In the genomic region with DNA sequence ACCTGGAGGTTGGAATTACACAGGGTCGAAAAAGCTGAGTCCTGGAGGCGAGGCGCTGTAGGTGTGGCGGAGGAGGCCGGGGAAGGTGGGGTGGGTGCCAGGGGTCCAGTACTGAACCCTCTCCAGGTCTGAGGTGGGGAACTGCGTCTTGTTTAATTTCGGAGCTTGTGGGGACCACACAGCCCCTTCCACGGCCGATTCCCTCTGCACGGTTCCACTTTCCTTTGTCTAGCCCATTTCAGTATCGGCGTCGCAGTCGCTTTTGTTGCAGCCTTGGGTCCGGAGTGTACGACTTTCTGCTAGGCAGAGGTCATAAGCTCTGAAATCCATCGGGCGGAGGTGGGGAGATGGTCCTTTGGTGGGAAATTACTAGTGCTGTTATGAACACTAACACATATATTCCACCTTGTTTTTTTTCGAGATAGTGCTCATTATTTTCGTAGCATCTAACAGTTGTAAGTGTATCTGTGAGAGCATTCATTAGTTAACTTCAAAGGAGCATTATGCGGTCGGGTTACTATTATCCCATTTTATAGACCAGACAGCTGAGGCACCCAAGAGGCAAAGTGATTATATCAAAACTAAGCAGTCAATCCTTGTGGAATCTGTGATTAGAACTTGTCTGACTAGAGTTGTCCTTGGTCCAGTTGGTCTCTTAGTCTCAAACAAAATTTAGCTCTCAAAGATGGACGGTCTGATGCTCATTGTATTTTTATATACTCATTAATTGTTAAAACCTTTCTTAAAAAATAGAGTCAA, we compare ENCODE assay signal across 8 cellular contexts. TPM values are rescaled to one million over a fixed set of nuclear protein-coding genes. Genes with fewer than 3 reads are reported as not detected.
DNase-seq lines count a peak whose midpoint lies in the region; ATAC-seq, FAIRE-seq and TF ChIP-seq lines count a peak whose summit lies in the region.

No MANE protein-coding gene starts in this region.

- H3K4me1 ChIP-seq in HUES64 (ENCODE audit: insufficient read depth, low read length): no peaks in the 10 kb centered on the region

- 17% methylated on average over 20 of the region's 23 CpGs for WGBS in HUES64

- CTCF ChIA-PET in BJ (lab: Yijun Ruan, JAX): interaction anchor here (0.8 to 3.1 kb wide), 3 partner anchors 15 to 19 kb away, joined by 3 to 14 read pairs (median 3); no protein-coding TSS in a partner anchor

- H3K36me3 Mint-ChIP-seq in naive B cell: peaks cover 4 to 8% of the 10 kb centered on the region in 2 donors

- no peak for FAIRE-seq in H54 (lab: Jason Lieb, UNC)

- no peaks in the 10 kb centered on the region for H3K9me3 ChIP-seq in HUES64 (ENCODE audit: insufficient read depth, low read depth, low read length)

- H3K27me3 ChIP-seq in BJ (ENCODE audit: control insufficient read depth, insufficient read depth, low read length) (peaks cover 3% of the 10 kb centered on the region), HUES64 (ENCODE audit: insufficient read depth, low read length) (peaks cover 45% of the 10 kb centered on the region)

- peak overlapping the region; percentile 84 for H3K9ac ChIP-seq in HUES64 (ENCODE audit: low read depth, low read length)

- TF ChIP-seq POLR2A in H54 (IDR thresholded peaks at IDR 0.05; ENCODE audit: low read depth, low read length): no peak

- POLR2A ChIA-PET in BJ (lab: Charles Lee): no interaction called here

- DNase-seq in BJ (ENCODE audit: low read depth) (no peak), epithelial cell of proximal tubule (ENCODE audit: low read depth) (no peak), naive B cell (no peak), H54 (ENCODE audit: insufficient read length, low spot score) (no peak), OCI-M2 (lab: John Stamatoyannopoulos, UW; ENCODE audit: unreplicated experiment) (no peak), HT-29 (ENCODE audit: low spot score) (no peak), GDM1 (lab: John Stamatoyannopoulos, UW) (no peak)

- no peak for TF ChIP-seq CTCF in BJ (IDR thresholded peaks at IDR 0.05; ENCODE audit: insufficient read depth, low read depth, low read length)
- TF ChIP-seq CTCF in epithelial cell of proximal tubule (conservative IDR thresholded peaks at IDR 0.05; ENCODE audit: low read depth, low read length): no peak

- H3K4me3 Mint-ChIP-seq in naive B cell: peak overlapping the region in 7 of 8 donors; percentile 8 to 70 (median 55)

- no peak overlapping the region for H3K27ac Mint-ChIP-seq in naive B cell

- peaks cover 0 to 9% (median 4%) of the 10 kb centered on the region in 7 donors for H3K9me3 Mint-ChIP-seq in naive B cell

- H3K36me3 ChIP-seq in BJ (ENCODE audit: control insufficient read depth, insufficient read depth, low read length) (no peaks in the 10 kb centered on the region), HUES64 (ENCODE audit: insufficient read depth, low read length) (no peaks in the 10 kb centered on the region)

- no peak for ATAC-seq in naive B cell (ENCODE audit: low read depth in 2 of 2)

- H3K27me3 Mint-ChIP-seq in naive B cell: peaks cover 22 to 35% (median 27%) of the 10 kb centered on the region in 3 donors

- peak overlapping the region; percentile 75 for H3K4me3 ChIP-seq in BJ (ENCODE audit: low read depth, low read length)
- peak overlapping the region; percentile 88 for H3K4me3 ChIP-seq in HUES64 (ENCODE audit: low read length)
- H3K4me3 ChIP-seq in epithelial cell of proximal tubule (ENCODE audit: low read depth, low read length): peak overlapping the region; percentile 81

- peaks cover 4 to 17% (median 16%) of the 10 kb centered on the region in 3 donors for H3K4me1 Mint-ChIP-seq in naive B cell

- no peak overlapping the region for H3K27ac ChIP-seq in HUES64 (ENCODE audit: low read depth, low read length)

RNA-seq across cellular contexts. Expression of a gene that starts 0.7 kb away (rescaled TPM):
- polyA plus RNA-seq in BJ (2011; rRNA removed) (1.0 and 1.8 TPM in 2 replicates), naive B cell (ENCODE audit: low read depth in 6 of 6) (not detected)
- polyA minus RNA-seq in BJ (2011; rRNA and poly(A)+ RNA removed): 1.8 and 2.7 TPM in 2 replicates
- 0.95 TPM for polyA plus RNA-seq in HUES64 (2013, experiment 1 of 2)
- polyA plus RNA-seq in HUES64 (2013, experiment 2 of 2): 0.95 TPM
- 4.5 and 4.6 TPM in 2 replicates for total RNA-seq in epithelial cell of proximal tubule
- total RNA-seq in HT-29 (2014; rRNA removed; shearing (Covaris generic)): not detected in 2 replicates
